8 cellular contexts compared by ENCODE assay signal in the genomic region with DNA sequence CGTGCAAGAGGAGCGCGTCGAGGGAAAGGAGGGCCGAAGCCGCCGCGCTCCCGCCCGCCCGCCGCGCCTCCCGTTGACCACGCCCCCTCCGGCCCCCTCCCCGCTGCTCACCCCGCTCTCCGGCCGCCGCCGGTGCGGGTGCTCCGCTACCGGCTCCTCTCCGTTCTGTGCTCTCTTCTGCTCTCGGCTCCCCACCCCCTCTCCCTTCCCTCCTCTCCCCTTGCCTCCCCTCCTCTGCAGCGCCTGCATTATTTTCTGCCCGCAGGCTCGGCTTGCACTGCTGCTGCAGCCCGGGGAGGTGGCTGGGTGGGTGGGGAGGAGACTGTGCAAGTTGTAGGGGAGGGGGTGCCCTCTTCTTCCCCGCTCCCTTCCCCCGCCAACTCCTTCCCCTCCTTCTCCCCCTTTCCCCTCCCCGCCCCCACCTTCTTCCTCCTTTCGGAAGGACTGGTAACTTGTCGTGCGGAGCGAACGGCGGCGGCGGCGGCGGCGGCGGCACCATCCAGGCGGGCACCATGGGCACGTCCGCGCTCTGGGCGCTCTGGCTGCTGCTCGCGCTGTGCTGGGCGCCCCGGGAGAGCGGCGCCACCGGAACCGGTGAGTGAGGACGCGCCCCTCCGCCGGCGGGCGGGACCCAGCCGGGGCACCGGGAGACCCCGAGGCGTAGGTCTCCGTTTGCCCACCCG. TPM values are rescaled to one million over a fixed set of nuclear protein-coding genes. Genes with fewer than 3 reads are reported as not detected.
DNase-seq lines count a peak whose midpoint lies in the region; ATAC-seq and TF ChIP-seq lines count a peak whose summit lies in the region.

A gene (plus strand): TSS at position 110 of the 683 bp plus-strand sequence. CDS start 403 bp downstream, at position 513.

- TF ChIP-seq CTCF in fibroblast of mammary gland (conservative IDR thresholded peaks at IDR 0.05; ENCODE audit: control insufficient read depth, insufficient read depth, low read depth, low read length) (no peak), tibial artery (IDR thresholded peaks at IDR 0.05) (no peak)

- H3K9me3 ChIP-seq in tibial artery: no peaks in the 10 kb centered on the region

- H3K36me3 ChIP-seq in tibial artery: no peaks in the 10 kb centered on the region

- H3K27ac Mint-ChIP-seq in naive B cell: no peak within 1 kb of the TSS

- no peaks in the 10 kb centered on the region for H3K27me3 ChIP-seq in tibial artery

- H3K4me1 ChIP-seq in tibial artery: peaks cover 0 to 26% (median 7%) of the 10 kb centered on the region in 4 donors

- DNase-seq in NCI-H2227 (lab: John Stamatoyannopoulos, UW; ENCODE audit: unreplicated experiment) (peak; percentile 69), NCI-H2227 treated with DMSO at 0.1 percent for 48 hours (lab: John Stamatoyannopoulos, UW) (no peak), NCI-H146 (lab: John Stamatoyannopoulos, UW) (peak; percentile 90), fibroblast of mammary gland (ENCODE audit: low read depth) (no peak), naive B cell (no peak), tibial artery (peak; percentile 29 to 74)
- peak; percentile 23 for DNase-seq in activated T-cell treated with anti-CD3 and anti-CD28 coated beads, Interleukin-2, amount 50 U/mL, for 1 hour

- peaks cover 10 to 24% (median 20%) of the 10 kb centered on the region in 3 donors for H3K4me1 Mint-ChIP-seq in naive B cell

- H3K36me3 Mint-ChIP-seq in naive B cell: peaks cover 0 to 5% of the 10 kb centered on the region in 2 donors

- peak within 1 kb of the TSS; percentile 49 for H3K4me3 ChIP-seq in fibroblast of mammary gland (ENCODE audit: control insufficient read depth, low read depth, low read length)
- peak within 1 kb of the TSS; percentile 75 to 81 for H3K4me3 ChIP-seq in tibial artery

- H3K4me3 Mint-ChIP-seq in naive B cell: peak within 1 kb of the TSS; percentile 80 to 94 (median 88)

- H3K9me3 Mint-ChIP-seq in naive B cell: peaks cover 0 to 6% (median 2%) of the 10 kb centered on the region in 7 donors

- H3K27me3 Mint-ChIP-seq in naive B cell: peaks cover 68 to 83% (median 78%) of the 10 kb centered on the region in 3 donors

- H3K27ac ChIP-seq in tibial artery: peak within 1 kb of the TSS; percentile 92 to 94

- ATAC-seq in HG02610 (IDR thresholded peaks at IDR 0.05; ENCODE audit: unreplicated experiment) (peak; percentile 17), naive B cell (ENCODE audit: low read depth in 2 of 2) (peak; percentile 37 to 43)

- intact Hi-C loops in tibial artery (cut with DNase I; ENCODE audit: low total_unique reads): loop anchor here (5.0 to 10.0 kb wide), 3 partner anchors 50 to 903 kb away; a partner anchor contains a TSS

RNA-seq across cellular contexts. Expression of the gene that starts here (rescaled TPM):
- not detected for polyA plus RNA-seq in naive B cell (ENCODE audit: low read depth in 6 of 6)

Comparison
In these comparisons a context has a peak if more than half of its experiments do, and no peak if none do; other contexts are left out.
1. DNase-seq: peak in NCI-H2227 (single experiment), NCI-H146 (single experiment), activated T-cell treated with anti-CD3 and anti-CD28 coated beads, Interleukin-2, amount 50 U/mL, for 1 hour (single experiment) and tibial artery (2 of 2); none in NCI-H2227 treated with DMSO at 0.1 percent for 48 hours (single experiment), fibroblast of mammary gland (single experiment) and naive B cell (single experiment).
2. Peak in ATAC-seq in naive B cell; RNA of the gene not detected or under 1 TPM.